Comparison of ENCODE assay signal across 3 cellular contexts in genomic region chr5:35274839-35275509, GRCh38.
TF ChIP-seq lines count a peak whose summit lies in the region.

No MANE protein-coding gene starts in this region.

TF ChIP-seq in GM23338, 12 proteins besides CTCF, POLR2A, EP300 and RAD21:
- TF ChIP-seq STAT1 (IDR thresholded peaks at IDR 0.05; ENCODE audit: unreplicated experiment) (no peak), EZH2 (IDR thresholded peaks at IDR 0.05; ENCODE audit: low read depth, unreplicated experiment) (no peak), POLR2AphosphoS5 (IDR thresholded peaks at IDR 0.05; ENCODE audit: low read depth) (no peak), CREB1 (CRISPR knock-in tag; IDR thresholded peaks at IDR 0.05; ENCODE audit: low read depth) (no peak), NANOG (IDR thresholded peaks at IDR 0.05; ENCODE audit: borderline replicate concordance) (no peak), ZNF331 (CRISPR knock-in tag; IDR thresholded peaks at IDR 0.05; ENCODE audit: low read depth) (no peak), JUNB (IDR thresholded peaks at IDR 0.05; ENCODE audit: unreplicated experiment) (no peak), REST (IDR thresholded peaks at IDR 0.05; ENCODE audit: unreplicated experiment) (no peak), EZH2phosphoT487 (IDR thresholded peaks at IDR 0.05; ENCODE audit: unreplicated experiment) (no peak)

TF ChIP-seq in H1, 55 proteins besides CTCF, POLR2A, EP300 and RAD21:
- TF ChIP-seq GTF2F1 (IDR thresholded peaks at IDR 0.05; ENCODE audit: borderline replicate concordance, low read depth, low read length) = no peak
- TF ChIP-seq JUND (IDR thresholded peaks at IDR 0.05; ENCODE audit: low read length) = no peak
- no peak for TF ChIP-seq RNF2 (IDR thresholded peaks at IDR 0.05; ENCODE audit: borderline replicate concordance, low read depth, low read length, missing control alignments, poor library complexity, severe bottlenecking)
- no peak for TF ChIP-seq ASH2L (IDR thresholded peaks at IDR 0.05; ENCODE audit: low read length)
- TF ChIP-seq RBBP5 (IDR thresholded peaks at IDR 0.05; ENCODE audit: borderline replicate concordance, low read depth, low read length) = no peak
- TF ChIP-seq PHF8 (conservative IDR thresholded peaks at IDR 0.05; ENCODE audit: low read depth, low read length) = no peak
- TF ChIP-seq KDM1A (IDR thresholded peaks at IDR 0.05; ENCODE audit: borderline replicate concordance, low read length) = no peak
- no peak for TF ChIP-seq EZH2 (IDR thresholded peaks at IDR 0.05; ENCODE audit: low read depth, low read length, severe bottlenecking)
- no peak for TF ChIP-seq YY1 (IDR thresholded peaks at IDR 0.05; ENCODE audit: low read depth, low read length)
- TF ChIP-seq SIN3A (conservative IDR thresholded peaks at IDR 0.05 in 1 of 2, IDR thresholded peaks at IDR 0.05 in 1 of 2; ENCODE audit: low read depth in 1 of 2, low read length in 2 of 2) = no peak
- no peak for TF ChIP-seq SUZ12 (IDR thresholded peaks at IDR 0.05; ENCODE audit: low read length)
- no peak for TF ChIP-seq USF2 (IDR thresholded peaks at IDR 0.05; ENCODE audit: low read length)
- TF ChIP-seq TAF1 (IDR thresholded peaks at IDR 0.05; ENCODE audit: low read depth, low read length) = no peak
- TF ChIP-seq ZNF274 (IDR thresholded peaks at IDR 0.05; ENCODE audit: borderline replicate concordance, extremely low read depth, low read length) = no peak

TF ChIP-seq in liver, 16 proteins besides CTCF, POLR2A, EP300 and RAD21:
- TF ChIP-seq MAX (IDR thresholded peaks at IDR 0.05) (no peak), JUND (IDR thresholded peaks at IDR 0.05) (peak in 1 of 2 donors; percentile 29), RXRA (IDR thresholded peaks at IDR 0.05) (peak; percentile 32), REST (IDR thresholded peaks at IDR 0.05) (no peak), FOXA2 (IDR thresholded peaks at IDR 0.05) (no peak), FOXA1 (IDR thresholded peaks at IDR 0.05) (peak; percentile 12), HNF4A (conservative IDR thresholded peaks at IDR 0.05) (peak; percentile 32 to 34), SP1 (IDR thresholded peaks at IDR 0.05) (peak; percentile 72), YY1 (IDR thresholded peaks at IDR 0.05) (peak; percentile 24)
